In the genomic region with DNA sequence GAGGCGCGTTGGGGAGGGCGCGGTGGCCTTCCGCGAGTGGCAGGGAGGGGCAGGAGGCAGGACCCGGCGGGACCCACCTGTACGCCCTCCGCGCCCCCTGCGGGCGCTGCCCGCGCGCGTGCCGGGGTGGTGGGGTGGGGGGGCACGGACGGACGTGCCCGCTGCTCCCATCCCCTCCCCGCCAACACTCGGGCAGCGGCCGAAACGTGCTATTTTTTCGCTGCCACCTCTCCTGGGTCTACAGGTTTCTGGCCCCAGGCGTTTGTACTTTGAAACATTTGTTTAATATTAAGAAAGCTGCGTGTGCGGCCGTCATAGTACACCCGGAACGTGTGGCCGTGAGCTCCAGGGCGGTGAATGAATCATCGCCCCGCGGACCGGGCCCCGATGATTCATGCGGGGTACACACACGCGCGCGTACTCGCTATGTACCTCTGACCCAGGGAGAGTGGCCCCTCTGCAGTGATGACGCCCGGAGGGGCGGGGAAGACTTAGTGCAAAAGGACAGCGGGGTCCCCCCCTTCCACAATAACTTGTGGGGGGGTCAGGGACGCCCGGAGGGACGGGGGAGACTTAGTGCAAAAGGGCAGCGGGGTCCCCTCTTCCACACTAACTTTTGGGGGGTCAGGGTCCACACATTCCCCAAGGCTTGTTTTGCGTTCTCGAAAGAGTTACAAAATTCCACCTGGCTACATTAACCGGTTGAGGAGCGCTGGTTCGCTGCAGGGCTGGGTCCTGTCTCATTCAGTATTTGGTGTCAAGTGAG, we compare ENCODE assay signal across 1 cellular context.
A peak's percentile ranks its signal among the peaks of the same experiment; 100 is the strongest.
TF ChIP-seq lines count a peak whose summit lies in the region.

No MANE protein-coding gene starts in this region.

TF ChIP-seq in HepG2, 621 proteins besides CTCF, POLR2A, EP300 and RAD21 (continued from another document and continues in another):
- TF ChIP-seq, protein P1, sequence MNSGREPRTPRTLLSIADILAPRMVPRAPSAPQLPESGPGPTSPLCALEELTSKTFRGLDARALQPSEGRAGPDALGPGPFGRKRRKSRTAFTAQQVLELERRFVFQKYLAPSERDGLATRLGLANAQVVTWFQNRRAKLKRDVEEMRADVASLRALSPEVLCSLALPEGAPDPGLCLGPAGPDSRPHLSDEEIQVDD (CRISPR knock-in tag; IDR thresholded peaks at IDR 0.05; ENCODE audit: borderline replicate concordance) = no peak
- TF ChIP-seq ZNF629 (CRISPR knock-in tag; conservative IDR thresholded peaks at IDR 0.05) = no peak
- TF ChIP-seq ZNF326 (CRISPR knock-in tag; IDR thresholded peaks at IDR 0.05; ENCODE audit: borderline replicate concordance) = no peak
- TF ChIP-seq ZNF337 (CRISPR knock-in tag; IDR thresholded peaks at IDR 0.05; ENCODE audit: borderline replicate concordance, low read depth) = no peak
- TF ChIP-seq TP53 (CRISPR knock-in tag; conservative IDR thresholded peaks at IDR 0.05) = no peak
- TF ChIP-seq ARID3A (IDR thresholded peaks at IDR 0.05; ENCODE audit: low read depth, low read length) = peak; percentile 15; the same call in 1 of the 2 replicates
- no peak for TF ChIP-seq MYNN (CRISPR knock-in tag; IDR thresholded peaks at IDR 0.05; ENCODE audit: low read depth)
- TF ChIP-seq TBX2 (CRISPR knock-in tag; IDR thresholded peaks at IDR 0.05; ENCODE audit: borderline replicate concordance) = peak; percentile 55; the same call in 1 of the 2 replicates
- 0 out of 2 replicates have a peak, but pooled peaks have one; percentile 3 for TF ChIP-seq ARHGAP35 (CRISPR knock-in tag; IDR thresholded peaks at IDR 0.05; ENCODE audit: borderline replicate concordance)
- TF ChIP-seq ZNF777 (CRISPR knock-in tag; IDR thresholded peaks at IDR 0.05) = no peak
- no peak for TF ChIP-seq ZNF672 (CRISPR knock-in tag; IDR thresholded peaks at IDR 0.05)
- 0 out of 2 replicates have a peak, but pooled peaks have one; percentile 50 for TF ChIP-seq ZMAT3 (CRISPR knock-in tag; conservative IDR thresholded peaks at IDR 0.05)
- TF ChIP-seq NRL (CRISPR knock-in tag; IDR thresholded peaks at IDR 0.05; ENCODE audit: borderline replicate concordance) = no peak; the same call in 1 of the 2 replicates
- TF ChIP-seq, protein P2, sequence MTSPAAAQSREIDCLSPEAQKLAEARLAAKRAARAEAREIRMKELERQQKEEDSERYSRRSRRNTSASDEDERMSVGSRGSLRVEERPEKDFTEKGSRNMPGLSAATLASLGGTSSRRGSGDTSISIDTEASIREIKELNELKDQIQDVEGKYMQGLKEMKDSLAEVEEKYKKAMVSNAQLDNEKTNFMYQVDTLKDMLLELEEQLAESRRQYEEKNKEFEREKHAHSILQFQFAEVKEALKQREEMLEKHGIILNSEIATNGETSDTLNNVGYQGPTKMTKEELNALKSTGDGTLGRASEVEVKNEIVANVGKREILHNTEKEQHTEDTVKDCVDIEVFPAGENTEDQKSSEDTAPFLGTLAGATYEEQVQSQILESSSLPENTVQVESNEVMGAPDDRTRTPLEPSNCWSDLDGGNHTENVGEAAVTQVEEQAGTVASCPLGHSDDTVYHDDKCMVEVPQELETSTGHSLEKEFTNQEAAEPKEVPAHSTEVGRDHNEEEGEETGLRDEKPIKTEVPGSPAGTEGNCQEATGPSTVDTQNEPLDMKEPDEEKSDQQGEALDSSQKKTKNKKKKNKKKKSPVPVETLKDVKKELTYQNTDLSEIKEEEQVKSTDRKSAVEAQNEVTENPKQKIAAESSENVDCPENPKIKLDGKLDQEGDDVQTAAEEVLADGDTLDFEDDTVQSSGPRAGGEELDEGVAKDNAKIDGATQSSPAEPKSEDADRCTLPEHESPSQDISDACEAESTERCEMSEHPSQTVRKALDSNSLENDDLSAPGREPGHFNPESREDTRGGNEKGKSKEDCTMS (CRISPR knock-in tag; conservative IDR thresholded peaks at IDR 0.05) = no peak
- no peak for TF ChIP-seq REXO4 (CRISPR knock-in tag; IDR thresholded peaks at IDR 0.05; ENCODE audit: borderline replicate concordance)
- TF ChIP-seq, protein P3, sequence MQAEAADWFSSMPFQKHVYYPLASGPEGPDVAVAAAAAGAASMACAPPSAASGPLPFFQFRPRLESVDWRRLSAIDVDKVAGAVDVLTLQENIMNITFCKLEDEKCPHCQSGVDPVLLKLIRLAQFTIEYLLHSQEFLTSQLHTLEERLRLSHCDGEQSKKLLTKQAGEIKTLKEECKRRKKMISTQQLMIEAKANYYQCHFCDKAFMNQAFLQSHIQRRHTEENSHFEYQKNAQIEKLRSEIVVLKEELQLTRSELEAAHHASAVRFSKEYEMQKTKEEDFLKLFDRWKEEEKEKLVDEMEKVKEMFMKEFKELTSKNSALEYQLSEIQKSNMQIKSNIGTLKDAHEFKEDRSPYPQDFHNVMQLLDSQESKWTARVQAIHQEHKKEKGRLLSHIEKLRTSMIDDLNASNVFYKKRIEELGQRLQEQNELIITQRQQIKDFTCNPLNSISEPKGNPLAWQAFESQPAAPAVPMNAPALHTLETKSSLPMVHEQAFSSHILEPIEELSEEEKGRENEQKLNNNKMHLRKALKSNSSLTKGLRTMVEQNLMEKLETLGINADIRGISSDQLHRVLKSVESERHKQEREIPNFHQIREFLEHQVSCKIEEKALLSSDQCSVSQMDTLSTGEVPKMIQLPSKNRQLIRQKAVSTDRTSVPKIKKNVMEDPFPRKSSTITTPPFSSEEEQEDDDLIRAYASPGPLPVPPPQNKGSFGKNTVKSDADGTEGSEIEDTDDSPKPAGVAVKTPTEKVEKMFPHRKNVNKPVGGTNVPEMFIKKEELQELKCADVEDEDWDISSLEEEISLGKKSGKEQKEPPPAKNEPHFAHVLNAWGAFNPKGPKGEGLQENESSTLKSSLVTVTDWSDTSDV (CRISPR knock-in tag; IDR thresholded peaks at IDR 0.05) = no peak
- TF ChIP-seq ZBTB20 (CRISPR knock-in tag; IDR thresholded peaks at IDR 0.05; ENCODE audit: borderline replicate concordance, low read depth) = peak; percentile 74; the same call in 1 of the 2 replicates
- no peak for TF ChIP-seq ZHX1 (CRISPR knock-in tag; IDR thresholded peaks at IDR 0.05; ENCODE audit: low read depth)
- no peak for TF ChIP-seq GRHL1 (CRISPR knock-in tag; conservative IDR thresholded peaks at IDR 0.05)
- peak; percentile 49; the same call in 1 of the 2 replicates for TF ChIP-seq ZNF737 (CRISPR knock-in tag; IDR thresholded peaks at IDR 0.05; ENCODE audit: borderline replicate concordance)
- peak; percentile 76 for TF ChIP-seq ZNF605 (CRISPR knock-in tag; IDR thresholded peaks at IDR 0.05)
- TF ChIP-seq CBFB (CRISPR knock-in tag; IDR thresholded peaks at IDR 0.05) = no peak
- no peak for TF ChIP-seq KLF15 (CRISPR knock-in tag; IDR thresholded peaks at IDR 0.05; ENCODE audit: borderline replicate concordance)
- 0 out of 2 replicates have a peak, but pooled peaks have one; percentile 46 for TF ChIP-seq HOXA9 (CRISPR knock-in tag; IDR thresholded peaks at IDR 0.05; ENCODE audit: borderline replicate concordance)
- TF ChIP-seq ZNF292 (CRISPR knock-in tag; IDR thresholded peaks at IDR 0.05; ENCODE audit: borderline replicate concordance, low read depth) = peak; percentile 44; the same call in 1 of the 2 replicates
- no peak for TF ChIP-seq TFDP2 (CRISPR knock-in tag; IDR thresholded peaks at IDR 0.05)
- peak; percentile 8 for TF ChIP-seq YY1 (IDR thresholded peaks at IDR 0.05; ENCODE audit: insufficient read depth, insufficient replicate concordance, low read depth, low read length)
- TF ChIP-seq ZNF501 (CRISPR knock-in tag; IDR thresholded peaks at IDR 0.05) = peak; percentile 57
- no peak for TF ChIP-seq ZNF343 (CRISPR knock-in tag; IDR thresholded peaks at IDR 0.05)
- TF ChIP-seq RAD51 (IDR thresholded peaks at IDR 0.05; ENCODE audit: borderline replicate concordance) = no peak
- TF ChIP-seq ATF5 (CRISPR knock-in tag; IDR thresholded peaks at IDR 0.05; ENCODE audit: low read depth) = no peak
- no peak for TF ChIP-seq MIER3 (CRISPR knock-in tag; IDR thresholded peaks at IDR 0.05; ENCODE audit: borderline replicate concordance)
- TF ChIP-seq, protein P4, sequence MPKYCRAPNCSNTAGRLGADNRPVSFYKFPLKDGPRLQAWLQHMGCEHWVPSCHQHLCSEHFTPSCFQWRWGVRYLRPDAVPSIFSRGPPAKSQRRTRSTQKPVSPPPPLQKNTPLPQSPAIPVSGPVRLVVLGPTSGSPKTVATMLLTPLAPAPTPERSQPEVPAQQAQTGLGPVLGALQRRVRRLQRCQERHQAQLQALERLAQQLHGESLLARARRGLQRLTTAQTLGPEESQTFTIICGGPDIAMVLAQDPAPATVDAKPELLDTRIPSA (CRISPR knock-in tag; IDR thresholded peaks at IDR 0.05; ENCODE audit: borderline replicate concordance) = no peak
- TF ChIP-seq TGIF2 (CRISPR knock-in tag; IDR thresholded peaks at IDR 0.05) = no peak
- no peak for TF ChIP-seq GLI4 (CRISPR knock-in tag; IDR thresholded peaks at IDR 0.05; ENCODE audit: borderline replicate concordance)
- TF ChIP-seq, protein P5, sequence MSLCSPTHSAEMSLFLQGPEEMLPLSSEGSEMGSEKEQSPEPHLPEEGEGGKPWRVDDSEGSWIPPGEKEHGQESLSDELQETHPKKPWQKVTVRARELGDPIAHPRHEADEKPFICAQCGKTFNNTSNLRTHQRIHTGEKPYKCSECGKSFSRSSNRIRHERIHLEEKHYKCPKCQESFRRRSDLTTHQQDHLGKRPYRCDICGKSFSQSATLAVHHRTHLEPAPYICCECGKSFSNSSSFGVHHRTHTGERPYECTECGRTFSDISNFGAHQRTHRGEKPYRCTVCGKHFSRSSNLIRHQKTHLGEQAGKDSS (CRISPR knock-in tag; IDR thresholded peaks at IDR 0.05; ENCODE audit: borderline replicate concordance, low read depth) = no peak
- 0 out of 2 replicates have a peak, but pooled peaks have one; percentile 82 for TF ChIP-seq AKAP8 (CRISPR knock-in tag; IDR thresholded peaks at IDR 0.05)
